Comparison of ENCODE assay signal across 22 cellular contexts in genomic region chr5:116674881-116675627, GRCh38.
DNase-seq lines count a peak whose midpoint lies in the region; ATAC-seq and TF ChIP-seq lines count a peak whose summit lies in the region.
"Had no signal": no experiment of that assay in that cellular context is flagged by ENCODE, and none has a peak within 500 bp of the region (broad histone marks: within the 10 kb centered on the region; RNA-seq: fewer than 3 reads in every experiment).

No MANE protein-coding gene starts in this region.

- DNase-seq in MCF 10A (ENCODE audit: unreplicated experiment) (no peak), breast epithelium (ENCODE audit: low spot score in 2 of 2) (no peak), hepatocyte (ENCODE audit: low spot score) (no peak), type B pancreatic cell (ENCODE audit: extremely low spot score, unreplicated experiment) (no peak)
- DNase-seq in activated T-cell treated with anti-CD3 and anti-CD28 coated beads, Interleukin-2, amount 50 U/mL, for 24 hours, result no peak
- DNase-seq: CD8-positive, alpha-beta memory T cell; EL; Kasumi-1; NCI-H1105 treated with DMSO at 0.1 percent for 48 hours; NCI-H187; NCI-H510A; NCI-H82 had no signal

- H3K27me3 ChIP-seq in breast epithelium (no peaks in the 10 kb centered on the region), hepatocyte (no peaks in the 10 kb centered on the region)
- H3K27me3 ChIP-seq: BLaER1 treated with 17β-estradiol and CSF1 and Interleukin-3, amounts not matched to agents 10 nM and 100 nM had no signal

- H3K4me1 Mint-ChIP-seq in MCF 10A (ENCODE audit: insufficient read depth, unreplicated experiment), result no peaks in the 10 kb centered on the region
- H3K4me1 Mint-ChIP-seq in brain, result peaks cover 25% of the 10 kb centered on the region
- no peaks in the 10 kb centered on the region for H3K4me1 Mint-ChIP-seq in activated T-cell treated with anti-CD3 and anti-CD28 coated beads, Interleukin-2, amount 50 U/mL, for 24 hours (ENCODE audit: low read depth)
- H3K4me1 Mint-ChIP-seq in type B pancreatic cell (ENCODE audit: unreplicated experiment), result peaks cover 21% of the 10 kb centered on the region
- H3K4me1 Mint-ChIP-seq: CD8-positive, alpha-beta memory T cell had no signal

- H3K36me3 Mint-ChIP-seq in MCF 10A (ENCODE audit: insufficient read depth, unreplicated experiment), result no peaks in the 10 kb centered on the region
- H3K36me3 Mint-ChIP-seq in brain, result no peaks in the 10 kb centered on the region
- no peaks in the 10 kb centered on the region for H3K36me3 Mint-ChIP-seq in activated T-cell treated with anti-CD3 and anti-CD28 coated beads, Interleukin-2, amount 50 U/mL, for 24 hours (ENCODE audit: low read depth)
- H3K36me3 Mint-ChIP-seq in type B pancreatic cell, result no peaks in the 10 kb centered on the region
- H3K36me3 Mint-ChIP-seq: CD8-positive, alpha-beta memory T cell; IgD-negative memory B cell had no signal

- H3K9me3 Mint-ChIP-seq in MCF 10A (ENCODE audit: unreplicated experiment) (no peaks in the 10 kb centered on the region), brain (peaks cover 0 to 5% (median 2%) of the 10 kb centered on the region in 5 experiments), type B pancreatic cell (no peaks in the 10 kb centered on the region)
- H3K9me3 Mint-ChIP-seq in activated T-cell treated with anti-CD3 and anti-CD28 coated beads, Interleukin-2, amount 50 U/mL, for 24 hours, result no peaks in the 10 kb centered on the region

- H3K9me3 ChIP-seq in breast epithelium (no peaks in the 10 kb centered on the region), hepatocyte (ENCODE audit: low read depth) (no peaks in the 10 kb centered on the region)
- H3K9me3 ChIP-seq: A549; BLaER1 treated with 17β-estradiol and CSF1 and Interleukin-3, amounts not matched to agents 10 nM and 100 nM; HAP-1 had no signal

- H3K4me2 ChIP-seq in hepatocyte, result no peak overlapping the region
- H3K4me2 ChIP-seq: A549; BLaER1 treated with 17β-estradiol and CSF1 and Interleukin-3, amounts not matched to agents 10 nM and 100 nM had no signal

- CTCF ChIA-PET in MCF 10A (lab: Yijun Ruan, JAX), result interaction anchor here (0.5 kb wide), 1 partner anchor 120 kb away, joined by 4 read pairs; no protein-coding TSS in a partner anchor

- 69% methylated on average over 6 of the region's 6 CpGs for WGBS in hepatocyte (ENCODE audit: low lambda C conversion rate, missing lambda C conversion rate)

- POLR2A ChIA-PET in MCF 10A (lab: Yijun Ruan, JAX), result interaction anchor here (0.6 kb wide), 1 partner anchor 326 kb away, joined by 3 read pairs; no protein-coding TSS in a partner anchor

- H3K9me2 ChIP-seq in hepatocyte (replicated peaks; ENCODE audit: insufficient read depth), result no peaks in the 10 kb centered on the region

- H3K27ac ChIP-seq in breast epithelium (no peak overlapping the region), hepatocyte (peak overlapping the region; percentile 44)
- H3K27ac ChIP-seq: A549; BLaER1 treated with 17β-estradiol and CSF1 and Interleukin-3, amounts not matched to agents 10 nM and 100 nM; HL-60 had no signal

- no peak overlapping the region for H2AFZ ChIP-seq in hepatocyte

- H3K4me1 ChIP-seq in breast epithelium (peaks cover 0 to 3% of the 10 kb centered on the region in 2 donors), hepatocyte (ENCODE audit: insufficient read depth) (no peaks in the 10 kb centered on the region)
- H3K4me1 ChIP-seq: A549, HAP-1 had no signal

- BruUV-seq in MCF 10A (replicated peaks; lab: Mats Ljungman, UMichigan), result no TSS peak

- no peak for ATAC-seq in GM21717 (IDR thresholded peaks at IDR 0.05; ENCODE audit: unreplicated experiment)
- ATAC-seq: A549, Panc1, Right ventricle myocardium inferior, SK-N-SH treated with all-trans-retinoic acid at 6 μM for 48 hours had no signal

- peak overlapping the region; percentile 57 for H3K27ac Mint-ChIP-seq in MCF 10A (ENCODE audit: low read depth, unreplicated experiment)
- peak overlapping the region in 3 of 5 experiments; percentile 23 to 68 (median 24) for H3K27ac Mint-ChIP-seq in brain
- H3K27ac Mint-ChIP-seq in activated T-cell treated with anti-CD3 and anti-CD28 coated beads, Interleukin-2, amount 50 U/mL, for 24 hours, result no peak overlapping the region
- no peak overlapping the region for H3K27ac Mint-ChIP-seq in type B pancreatic cell
- H3K27ac Mint-ChIP-seq: CD8-positive, alpha-beta memory T cell; IgD-negative memory B cell had no signal

- H3K79me2 ChIP-seq in hepatocyte, result no peaks in the 10 kb centered on the region

- H3K27me3 Mint-ChIP-seq in MCF 10A (ENCODE audit: insufficient read depth, unreplicated experiment) (no peaks in the 10 kb centered on the region), brain (peaks cover 2% of the 10 kb centered on the region), type B pancreatic cell (no peaks in the 10 kb centered on the region)
- peaks cover 2% of the 10 kb centered on the region for H3K27me3 Mint-ChIP-seq in activated T-cell treated with anti-CD3 and anti-CD28 coated beads, Interleukin-2, amount 50 U/mL, for 24 hours
- H3K27me3 Mint-ChIP-seq: IgD-negative memory B cell had no signal

- H3K4me3 ChIP-seq in breast epithelium (no peak overlapping the region), hepatocyte (no peak overlapping the region)
- H3K4me3 ChIP-seq: A549; BLaER1 treated with 17β-estradiol and CSF1 and Interleukin-3, amounts not matched to agents 10 nM and 100 nM; HAP-1 had no signal

- TF ChIP-seq POLR2A in breast epithelium (IDR thresholded peaks at IDR 0.05), result no peak

- no peaks in the 10 kb centered on the region for H4K20me1 ChIP-seq in hepatocyte (ENCODE audit: insufficient read depth, poor library complexity, severe bottlenecking)
- H4K20me1 ChIP-seq: BLaER1 treated with 17β-estradiol and CSF1 and Interleukin-3, amounts not matched to agents 10 nM and 100 nM had no signal

- intact Hi-C loops in MCF 10A (cut with micrococcal nuclease), result no loop called here
- intact Hi-C loops in breast epithelium (cut with DNase I; ENCODE audit: low total_unique reads), result no loop called here

- H3K36me3 ChIP-seq in breast epithelium (no peaks in the 10 kb centered on the region), hepatocyte (replicated peaks; ENCODE audit: insufficient read depth, low read depth) (no peaks in the 10 kb centered on the region)
- H3K36me3 ChIP-seq: BLaER1 treated with 17β-estradiol and CSF1 and Interleukin-3, amounts not matched to agents 10 nM and 100 nM; HAP-1 had no signal

- H3K4me3 Mint-ChIP-seq in MCF 10A (ENCODE audit: unreplicated experiment), result no peak overlapping the region
- no peak overlapping the region for H3K4me3 Mint-ChIP-seq in brain
- H3K4me3 Mint-ChIP-seq in activated T-cell treated with anti-CD3 and anti-CD28 coated beads, Interleukin-2, amount 50 U/mL, for 24 hours, result no peak overlapping the region
- H3K4me3 Mint-ChIP-seq in type B pancreatic cell, result no peak overlapping the region
- H3K4me3 Mint-ChIP-seq: CD8-positive, alpha-beta memory T cell had no signal

- TF ChIP-seq CTCF in MCF 10A (IDR thresholded peaks at IDR 0.05; ENCODE audit: unreplicated experiment), result no peak
- TF ChIP-seq CTCF in breast epithelium (IDR thresholded peaks at IDR 0.05), result no peak
- TF ChIP-seq CTCF in brain (conservative IDR thresholded peaks at IDR 0.05), result no peak
- TF ChIP-seq CTCF in hepatocyte (IDR thresholded peaks at IDR 0.05; ENCODE audit: poor library complexity), result no peak
- no peak for TF ChIP-seq CTCF in type B pancreatic cell (conservative IDR thresholded peaks at IDR 0.05)

Comparison
In these comparisons a context has a peak if more than half of its experiments do, and no peak if none do; other contexts are left out.
1. H3K27ac Mint-ChIP-seq: peak in MCF 10A (single experiment) and brain (3 of 5); none in activated T-cell treated with anti-CD3 and anti-CD28 coated beads, Interleukin-2, amount 50 U/mL, for 24 hours (single experiment) and type B pancreatic cell (single experiment).